Comparison of ENCODE assay signal across 14 cellular contexts in genomic region chr20:62186887-62187866, GRCh38. TPM values are rescaled to one million over a fixed set of nuclear protein-coding genes. Genes with fewer than 3 reads are reported as not detected.
DNase-seq lines count a peak whose midpoint lies in the region; ATAC-seq and TF ChIP-seq lines count a peak whose summit lies in the region.
"Had no signal": no experiment of that assay in that cellular context is flagged by ENCODE, and none has a peak within 500 bp of the region (broad histone marks: within the 10 kb centered on the region; RNA-seq: fewer than 3 reads in every experiment).

No MANE protein-coding gene starts in this region.

- CTCF ChIA-PET in CD8-positive, alpha-beta T cell (lab: Charles Lee) = interaction anchor here (0.9 kb wide), 1 partner anchor 169 kb away, joined by 3 read pairs; no protein-coding TSS in a partner anchor
- CTCF ChIA-PET in naive thymus-derived CD4-positive, alpha-beta T cell (lab: Charles Lee) = no interaction called here

- peaks cover 11% of the 10 kb centered on the region for H3K4me1 ChIP-seq in CD8-positive, alpha-beta T cell (ENCODE audit: insufficient read depth, low read length)
- peaks cover 9 to 11% of the 10 kb centered on the region in 2 donors for H3K4me1 ChIP-seq in naive thymus-derived CD4-positive, alpha-beta T cell (ENCODE audit: control insufficient read depth in 2 of 2, insufficient read depth in 2 of 2, low read length in 2 of 2)

- POLR2A ChIA-PET in CD8-positive, alpha-beta T cell (lab: Charles Lee) = no interaction called here
- POLR2A ChIA-PET in naive thymus-derived CD4-positive, alpha-beta T cell (lab: Charles Lee) = no interaction called here

- peak overlapping the region; percentile 52 for H3K27ac Mint-ChIP-seq in CD8-positive, alpha-beta T cell
- H3K27ac Mint-ChIP-seq in HFFc6 = peak overlapping the region; percentile 72
- peak overlapping the region in 5 of 9 donors; percentile 23 to 74 (median 37) for H3K27ac Mint-ChIP-seq in naive thymus-derived CD4-positive, alpha-beta T cell

- no peak overlapping the region for H3K4me3 Mint-ChIP-seq in CD8-positive, alpha-beta T cell
- peak overlapping the region; percentile 9; the same call in 1 of the 2 replicates for H3K4me3 Mint-ChIP-seq in HFFc6
- peak overlapping the region in 2 of 10 donors; percentile 17 to 29 for H3K4me3 Mint-ChIP-seq in naive thymus-derived CD4-positive, alpha-beta T cell

- H3K9me3 Mint-ChIP-seq in CD8-positive, alpha-beta T cell = no peaks in the 10 kb centered on the region
- no peaks in the 10 kb centered on the region for H3K9me3 Mint-ChIP-seq in HFFc6
- H3K9me3 Mint-ChIP-seq in naive thymus-derived CD4-positive, alpha-beta T cell = no peaks in the 10 kb centered on the region

- no peaks in the 10 kb centered on the region for H3K27me3 Mint-ChIP-seq in CD8-positive, alpha-beta T cell (ENCODE audit: low read depth)
- no peaks in the 10 kb centered on the region; the same call in 1 of the 2 replicates for H3K27me3 Mint-ChIP-seq in HFFc6 (ENCODE audit: insufficient read depth)
- H3K27me3 Mint-ChIP-seq in naive thymus-derived CD4-positive, alpha-beta T cell = no peaks in the 10 kb centered on the region

- no peak overlapping the region for H3K27ac ChIP-seq in CD8-positive, alpha-beta T cell (ENCODE audit: low read depth, low read length)
- H3K27ac ChIP-seq in naive thymus-derived CD4-positive, alpha-beta T cell (ENCODE audit: low read depth, low read length) = no peak overlapping the region

- no peaks in the 10 kb centered on the region for H3K9me3 ChIP-seq in CD8-positive, alpha-beta T cell (ENCODE audit: low read length)
- H3K9me3 ChIP-seq in naive thymus-derived CD4-positive, alpha-beta T cell (ENCODE audit: control insufficient read depth in 2 of 3, low read length in 3 of 3) = no peaks in the 10 kb centered on the region
- H3K9me3 ChIP-seq: ascending aorta had no signal

- no peak for DNase-seq in CD8-positive, alpha-beta T cell
- DNase-seq in HFFc6 (peak; percentile 16), choroid plexus epithelial cell (ENCODE audit: low read depth) (peak; percentile 7), C1 segment of cervical spinal cord (lab: John Stamatoyannopoulos, UW) (no peak), cerebellar nuclear complex (lab: John Stamatoyannopoulos, UW) (no peak)
- no peak for DNase-seq in naive thymus-derived CD4-positive, alpha-beta T cell
- no peak for DNase-seq in stimulated activated CD4-positive, alpha-beta T cell treated with anti-CD3 and anti-CD28 coated beads, Interleukin-4, amount 100 ng/mL, for 24 hours
- DNase-seq: activated CD8-positive, alpha-beta memory T cell treated with anti-CD3 and anti-CD28 coated beads, Interleukin-2, amount 50 U/mL, for 4 hours; NCI-H510A treated with DMSO at 0.1 percent for 48 hours had no signal

- TF ChIP-seq CTCF in CD8-positive, alpha-beta T cell (IDR thresholded peaks at IDR 0.05) = no peak
- no peak for TF ChIP-seq CTCF in HFFc6 (IDR thresholded peaks at IDR 0.05)
- TF ChIP-seq CTCF in choroid plexus epithelial cell (conservative IDR thresholded peaks at IDR 0.05; ENCODE audit: low read depth, low read length) = no peak

- peaks cover 25% of the 10 kb centered on the region for H3K36me3 Mint-ChIP-seq in CD8-positive, alpha-beta T cell
- H3K36me3 Mint-ChIP-seq in HFFc6 (ENCODE audit: low read depth) = peaks cover 14% of the 10 kb centered on the region
- H3K36me3 Mint-ChIP-seq in naive thymus-derived CD4-positive, alpha-beta T cell = peaks cover 0 to 11% (median 6%) of the 10 kb centered on the region in 5 donors

- no peaks in the 10 kb centered on the region for H3K27me3 ChIP-seq in CD8-positive, alpha-beta T cell (ENCODE audit: insufficient read depth, low read length)
- H3K27me3 ChIP-seq in naive thymus-derived CD4-positive, alpha-beta T cell (ENCODE audit: control insufficient read depth in 2 of 2, insufficient read depth in 2 of 2, low read length in 2 of 2) = no peaks in the 10 kb centered on the region
- H3K27me3 ChIP-seq: ascending aorta had no signal

- intact Hi-C loops in CD8-positive, alpha-beta T cell (cut with DNase I, micrococcal nuclease) = no loop called here
- intact Hi-C loops in naive thymus-derived CD4-positive, alpha-beta T cell (cut with micrococcal nuclease) = no loop called here

- no peak for ATAC-seq in CD8-positive, alpha-beta T cell
- no peak for ATAC-seq in naive thymus-derived CD4-positive, alpha-beta T cell
- ATAC-seq in HG02885 (IDR thresholded peaks at IDR 0.05; ENCODE audit: poor library complexity, unreplicated experiment) = no peak

- H3K4me1 Mint-ChIP-seq in CD8-positive, alpha-beta T cell (ENCODE audit: low read depth) = peaks cover 36% of the 10 kb centered on the region
- H3K4me1 Mint-ChIP-seq in HFFc6 (ENCODE audit: low read depth) = peaks cover 30% of the 10 kb centered on the region
- H3K4me1 Mint-ChIP-seq in naive thymus-derived CD4-positive, alpha-beta T cell = peaks cover 11 to 54% (median 44%) of the 10 kb centered on the region in 7 donors

- H3K4me3 ChIP-seq in CD8-positive, alpha-beta T cell (ENCODE audit: low read depth, low read length) = no peak overlapping the region
- H3K4me3 ChIP-seq in choroid plexus epithelial cell (ENCODE audit: low read depth, low read length) = no peak overlapping the region
- no peak overlapping the region for H3K4me3 ChIP-seq in naive thymus-derived CD4-positive, alpha-beta T cell (ENCODE audit: low read length)
- H3K4me3 ChIP-seq: ascending aorta, smooth muscle cell had no signal

- no peaks in the 10 kb centered on the region for H3K36me3 ChIP-seq in CD8-positive, alpha-beta T cell (ENCODE audit: insufficient read depth, low read length)
- peaks cover 0 to 24% (median 4%) of the 10 kb centered on the region in 3 experiments for H3K36me3 ChIP-seq in naive thymus-derived CD4-positive, alpha-beta T cell (ENCODE audit: control insufficient read depth in 2 of 3, insufficient read depth in 3 of 3, low read length in 3 of 3)

RNA-seq across cellular contexts. Expression of gene MTG2, which starts 4.3 kb away (rescaled TPM):
- total RNA-seq in CD8-positive, alpha-beta T cell = 1 to 10 TPM; 7.7 to 8.8 TPM
- total RNA-seq in HFFc6 (2021; fragmentation: NEBNext Ultra II Directional; extraction: Animal tissue kit (Norgen Biotek cat#: 25700)) = 10 to 100 TPM; 27.9 to 33.8 (median 30.2) TPM
- 10 to 100 TPM; 20.4 to 51.5 (median 41.8) TPM for total RNA-seq in naive thymus-derived CD4-positive, alpha-beta T cell
- polyA plus RNA-seq in naive thymus-derived CD4-positive, alpha-beta T cell = 10 to 100 TPM; 18.2 to 31.8 TPM

RNA-seq across cellular contexts. Expression of gene HRH3, which starts 32.9 kb away (rescaled TPM):
- total RNA-seq in CD8-positive, alpha-beta T cell = not detected
- not detected for total RNA-seq in HFFc6 (2021; fragmentation: NEBNext Ultra II Directional; extraction: Animal tissue kit (Norgen Biotek cat#: 25700))
- total RNA-seq in naive thymus-derived CD4-positive, alpha-beta T cell = not detected
- polyA plus RNA-seq in naive thymus-derived CD4-positive, alpha-beta T cell = not detected
- total RNA-seq: fibroblast of villous mesenchyme, LHCN-M2, smooth muscle cell had no signal
- polyA plus RNA-seq: smooth muscle cell had no signal

RNA-seq across cellular contexts. Expression of gene SS18L1, which starts 43.6 kb away (rescaled TPM):
- 10 to 100 TPM; 12.6 to 12.9 TPM for total RNA-seq in CD8-positive, alpha-beta T cell
- 1 to 10 TPM; 5.5 to 7.9 (median 5.9) TPM for total RNA-seq in HFFc6 (2021; fragmentation: NEBNext Ultra II Directional; extraction: Animal tissue kit (Norgen Biotek cat#: 25700))
- 10 to 100 TPM; 17.8 to 26.7 (median 22.6) TPM for total RNA-seq in naive thymus-derived CD4-positive, alpha-beta T cell
- under 1 TPM; 0.47 to 0.54 TPM for polyA plus RNA-seq in naive thymus-derived CD4-positive, alpha-beta T cell

RNA-seq across cellular contexts. Expression of gene PSMA7, which starts 44.0 kb away (rescaled TPM):
- 100 to 1,000 TPM; 170 to 179 TPM for total RNA-seq in CD8-positive, alpha-beta T cell
- 100 to 1,000 TPM; 296 to 357 (median 334) TPM for total RNA-seq in HFFc6 (2021; fragmentation: NEBNext Ultra II Directional; extraction: Animal tissue kit (Norgen Biotek cat#: 25700))
- 100 to 1,000 TPM; 125 to 301 (median 165) TPM for total RNA-seq in naive thymus-derived CD4-positive, alpha-beta T cell
- polyA plus RNA-seq in naive thymus-derived CD4-positive, alpha-beta T cell = 100 to 1,000 TPM; 377 to 406 TPM

RNA-seq across cellular contexts. Expression of gene OSBPL2, which starts 51.1 kb away (rescaled TPM):
- total RNA-seq in CD8-positive, alpha-beta T cell = 10 to 100 TPM; 63.6 to 64.2 TPM
- total RNA-seq in HFFc6 (2021; fragmentation: NEBNext Ultra II Directional; extraction: Animal tissue kit (Norgen Biotek cat#: 25700)) = 10 to 100 TPM; 32.2 to 37.6 (median 33.5) TPM
- 10 to 100 TPM; 37.6 to 80.8 (median 69.3) TPM for total RNA-seq in naive thymus-derived CD4-positive, alpha-beta T cell
- 10 to 100 TPM; 14.6 to 23.4 TPM for polyA plus RNA-seq in naive thymus-derived CD4-positive, alpha-beta T cell

Comparison
In these comparisons a context has a peak if more than half of its experiments do, and no peak if none do; other contexts are left out.
1. DNase-seq: peak in HFFc6 (single experiment) and choroid plexus epithelial cell (single experiment); none in CD8-positive, alpha-beta T cell (0 of 7), naive thymus-derived CD4-positive, alpha-beta T cell (0 of 9), C1 segment of cervical spinal cord (0 of 14), stimulated activated CD4-positive, alpha-beta T cell treated with anti-CD3 and anti-CD28 coated beads, Interleukin-4, amount 100 ng/mL, for 24 hours (single experiment) and cerebellar nuclear complex (0 of 2).
2. Peak in every context shown above with its lines, with median percentiles within 50 percentile points of each other: H3K27ac Mint-ChIP-seq.